Comparison of ENCODE assay signal across 8 cellular contexts in genomic region chr17:40107266-40107980, GRCh38. TPM values are rescaled to one million over a fixed set of nuclear protein-coding genes. Genes with fewer than 3 reads are reported as not detected.
DNase-seq lines count a peak whose midpoint lies in the region; ATAC-seq and TF ChIP-seq lines count a peak whose summit lies in the region.

No MANE protein-coding gene starts in this region.

- TF ChIP-seq CTCF in AG10803 (conservative IDR thresholded peaks at IDR 0.05; ENCODE audit: low read length) (no peak), NB4 (IDR thresholded peaks at IDR 0.05; ENCODE audit: low read depth, low read length) (no peak), chondrocyte (IDR thresholded peaks at IDR 0.05) (no peak)

- no peak overlapping the region for H3K4me3 Mint-ChIP-seq in chondrocyte (ENCODE audit: unreplicated experiment)
- H3K4me3 Mint-ChIP-seq in naive thymus-derived CD8-positive, alpha-beta T cell = peak overlapping the region; percentile 50 to 86 (median 77)

- no peak overlapping the region for H3K4me3 ChIP-seq in AG10803 (ENCODE audit: low read length)
- H3K4me3 ChIP-seq in NB4 (ENCODE audit: low read depth, low read length) = peak overlapping the region; percentile 30

- peaks cover 60% of the 10 kb centered on the region for H3K4me1 Mint-ChIP-seq in chondrocyte (ENCODE audit: low read depth)
- peaks cover 74 to 99% (median 95%) of the 10 kb centered on the region in 4 donors for H3K4me1 Mint-ChIP-seq in naive thymus-derived CD8-positive, alpha-beta T cell

- no peak for TF ChIP-seq POLR2A in NB4 (IDR thresholded peaks at IDR 0.05; ENCODE audit: extremely low read depth, insufficient read length)

- H3K36me3 Mint-ChIP-seq in chondrocyte (ENCODE audit: low read depth) = no peaks in the 10 kb centered on the region
- no peaks in the 10 kb centered on the region for H3K36me3 Mint-ChIP-seq in naive thymus-derived CD8-positive, alpha-beta T cell

- H3K27me3 Mint-ChIP-seq in chondrocyte (ENCODE audit: low read depth) = no peaks in the 10 kb centered on the region
- H3K27me3 Mint-ChIP-seq in naive thymus-derived CD8-positive, alpha-beta T cell = no peaks in the 10 kb centered on the region

- H3K9me3 Mint-ChIP-seq in chondrocyte (ENCODE audit: low read depth) = no peaks in the 10 kb centered on the region
- no peaks in the 10 kb centered on the region for H3K9me3 Mint-ChIP-seq in naive thymus-derived CD8-positive, alpha-beta T cell

- H3K27ac Mint-ChIP-seq in chondrocyte (ENCODE audit: unreplicated experiment) = peak overlapping the region; percentile 89
- peak overlapping the region; percentile 95 to 100 (median 99) for H3K27ac Mint-ChIP-seq in naive thymus-derived CD8-positive, alpha-beta T cell

- ATAC-seq in naive thymus-derived CD8-positive, alpha-beta T cell = peak; percentile 11 to 23
- ATAC-seq in GM18519 (IDR thresholded peaks at IDR 0.05; ENCODE audit: low FRiP score, unreplicated experiment) (no peak), HG03457 (IDR thresholded peaks at IDR 0.05; ENCODE audit: unreplicated experiment) (no peak), GM19452 (IDR thresholded peaks at IDR 0.05; ENCODE audit: unreplicated experiment) (no peak)

- POLR2A ChIA-PET in naive thymus-derived CD8-positive, alpha-beta T cell (lab: Charles Lee) = interaction anchor here (0.7 to 19.5 kb wide), 12 partner anchors 12 to 496 kb away, joined by 3 to 523 read pairs (median 6); partner anchors contain the start of genes MSL1, NR1D1 and THRA

- DNase-seq in AG10803 (ENCODE audit: low read depth) (peak; percentile 48), NB4 (ENCODE audit: low read depth) (peak; percentile 92), chondrocyte (ENCODE audit: low spot score) (no peak), germinal center (ENCODE audit: low spot score) (no peak)
- peak in 6 of 10 donors; percentile 35 to 79 (median 58) for DNase-seq in naive thymus-derived CD8-positive, alpha-beta T cell

RNA-seq across cellular contexts. Expression of gene NR1D1, which starts 7.0 kb away (rescaled TPM):
- 5.9 to 7.9 TPM (median 6.6 TPM) in 3 replicates for total RNA-seq in chondrocyte
- 10 to 100 TPM; 18.2 to 19.2 TPM for total RNA-seq in naive thymus-derived CD8-positive, alpha-beta T cell
- polyA plus RNA-seq in naive thymus-derived CD8-positive, alpha-beta T cell = 1 to 10 TPM; 3.9 to 9.9 (median 6.4) TPM

RNA-seq across cellular contexts. Expression of gene MSL1, which starts 14.3 kb away (rescaled TPM):
- total RNA-seq in chondrocyte = 86.8 to 103 TPM (median 96.2 TPM) in 3 replicates
- 100 to 1,000 TPM; 132 to 135 TPM for total RNA-seq in naive thymus-derived CD8-positive, alpha-beta T cell
- 10 to 100 TPM in 1 of 3 donors, 1 to 10 TPM in 2; 6.8 to 12.8 (median 9.2) TPM for polyA plus RNA-seq in naive thymus-derived CD8-positive, alpha-beta T cell

RNA-seq across cellular contexts. Expression of gene CASC3, which starts 32.9 kb away (rescaled TPM):
- 70.2 to 78.3 TPM (median 70.6 TPM) in 3 replicates for total RNA-seq in chondrocyte
- total RNA-seq in naive thymus-derived CD8-positive, alpha-beta T cell = 100 to 1,000 TPM; 153 to 162 TPM
- 10 to 100 TPM; 33.5 to 46.9 (median 40.6) TPM for polyA plus RNA-seq in naive thymus-derived CD8-positive, alpha-beta T cell

RNA-seq across cellular contexts. Expression of gene THRA, which starts 44.7 kb away (rescaled TPM):
- 31.9 to 46.6 TPM (median 34.7 TPM) in 3 replicates for total RNA-seq in chondrocyte
- total RNA-seq in naive thymus-derived CD8-positive, alpha-beta T cell = 10 to 100 TPM; 53.6 to 54.2 TPM
- polyA plus RNA-seq in naive thymus-derived CD8-positive, alpha-beta T cell = 10 to 100 TPM; 11.3 to 23.3 (median 22.2) TPM

RNA-seq across cellular contexts. Expression of gene MED24, which starts 53.2 kb away (rescaled TPM):
- 54.4 to 94.3 TPM (median 57.7 TPM) in 3 replicates for total RNA-seq in chondrocyte
- total RNA-seq in naive thymus-derived CD8-positive, alpha-beta T cell = 100 to 1,000 TPM; 104 TPM
- 10 to 100 TPM; 37.3 to 67.7 (median 42.1) TPM for polyA plus RNA-seq in naive thymus-derived CD8-positive, alpha-beta T cell

Comparison
In these comparisons a context has a peak if more than half of its experiments do, and no peak if none do; other contexts are left out.
1. DNase-seq: peak in AG10803 (single experiment), NB4 (single experiment) and naive thymus-derived CD8-positive, alpha-beta T cell (6 of 10); none in chondrocyte (single experiment) and germinal center (single experiment).
2. ATAC-seq: peak in naive thymus-derived CD8-positive, alpha-beta T cell (2 of 2); none in GM18519 (single experiment), HG03457 (single experiment) and GM19452 (single experiment).